In the genomic region with DNA sequence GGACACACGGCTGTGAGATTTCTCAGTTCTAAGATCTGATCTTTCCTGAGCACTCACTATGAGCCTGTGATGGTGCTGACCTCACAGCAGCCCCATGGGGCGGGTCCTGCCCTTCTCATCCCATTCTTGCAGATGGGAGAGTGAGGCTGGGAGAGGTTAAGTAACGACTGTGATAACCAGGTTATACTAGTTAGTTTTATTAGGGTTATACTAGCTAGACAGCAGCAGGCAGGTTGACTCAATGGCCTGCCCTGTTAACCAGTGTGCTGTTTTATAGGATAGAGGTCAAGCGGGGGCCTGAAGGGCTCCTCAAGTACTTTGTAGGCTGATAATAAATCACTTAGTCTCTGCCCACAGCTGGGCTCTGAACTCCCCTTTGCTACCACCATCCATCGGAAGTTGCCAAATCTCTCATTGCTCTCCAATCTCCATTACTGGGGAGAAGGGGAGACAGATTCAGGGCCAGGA, we compare ENCODE assay signal across 31 cellular contexts. TPM values are rescaled to one million over a fixed set of nuclear protein-coding genes. Genes with fewer than 3 reads are reported as not detected.
"Had no signal": no experiment of that assay in that cellular context is flagged by ENCODE, and none has a peak within 500 bp of the region (broad histone marks: within the 10 kb centered on the region; RNA-seq: fewer than 3 reads in every experiment).

No MANE protein-coding gene starts in this region.

- ATAC-seq: foreskin keratinocyte; left cardiac atrium; stimulated activated naive B cell treated with anti-CD40 and anti-IgM and Interleukin-4, amounts not matched to agents 10 μg/mL and 1 μg/mL and 100 μg/mL, for 72 hours had no signal

- DNase-seq: activated B cell treated with CpG ODN at 0.5 μM for 24 hours; activated CD4-positive, alpha-beta T cell treated with anti-CD3 and anti-CD28 coated beads, Interleukin-2, amount 50 U/mL, for 4 hours; activated gamma-delta T cell; activated naive CD4-positive, alpha-beta T cell treated with anti-CD3 and anti-CD28 coated beads, Interleukin-2, amount 10 ng/mL, durations not matched to agents 7 days and 5 days; activated naive CD8-positive, alpha-beta T cell treated with anti-CD3 and anti-CD28 coated beads, Interleukin-2, amount 10 ng/mL, durations not matched to agents 7 days and 5 days; central memory CD4-positive, alpha-beta T cell; effector CD4-positive, alpha-beta T cell; foreskin keratinocyte; islet precursor cell; left cardiac atrium; mammary epithelial cell; naive B cell; nephron progenitor cell; retina; sigmoid colon; small intestine; stimulated activated CD4-positive, alpha-beta T cell treated with anti-CD3 and anti-CD28 coated beads, Interleukin-4, amount 100 ng/mL, for 24 hours; stimulated activated naive B cell treated with anti-CD40 and anti-IgM and Interleukin-4, amounts not matched to agents 10 μg/mL and 1 μg/mL and 100 μg/mL, for 72 hours; stomach; T-helper 1 cell; testis; transverse colon had no signal

- H3K9me3 ChIP-seq: esophagus muscularis mucosa, neutrophil, sigmoid colon, stomach, testis, transverse colon had no signal

- H3K27ac Mint-ChIP-seq: activated B cell treated with CpG ODN at 0.5 μM for 24 hours; activated naive CD4-positive, alpha-beta T cell treated with anti-CD3 and anti-CD28 coated beads, Interleukin-2, amount 10 ng/mL, durations not matched to agents 7 days and 5 days; activated naive CD8-positive, alpha-beta T cell treated with anti-CD3 and anti-CD28 coated beads, Interleukin-2, amount 10 ng/mL, durations not matched to agents 7 days and 5 days; activated T-helper 1 cell treated with anti-CD3 and anti-CD28 coated beads, Interleukin-12 subunit alpha, Interleukin-12 subunit beta, Interleukin-2, Interleukin-4 antibody, amounts not matched to agents 30 ng/mL and 10 ng/mL and 1 ng/mL, durations not matched to agents 14 hours and 24 hours and 36 hours; dendritic cell treated with granulocyte-macrophage colony-stimulating factor and Interleukin-4, amounts not matched to agents 40 ng/mL and 50 ng/mL, for 4 days; mesothelial cell of epicardium; nephron progenitor cell; progenitor cell of endocrine pancreas; stimulated activated naive B cell treated with anti-CD40 and anti-IgM and Interleukin-4, amounts not matched to agents 10 μg/mL and 1 μg/mL and 100 μg/mL, for 72 hours; T-helper 2 cell treated with Interferon-gamma antibody and Interleukin-4, amounts not matched to agents 5 μg/mL and 100 μg/mL, for 36 hours had no signal

- H3K27ac ChIP-seq: esophagus muscularis mucosa, foreskin keratinocyte, neutrophil, sigmoid colon, stomach, testis, transverse colon had no signal

- H3K4me3 ChIP-seq: esophagus muscularis mucosa, sigmoid colon, stomach, testis, transverse colon had no signal

- H3K36me3 Mint-ChIP-seq: activated naive CD4-positive, alpha-beta T cell treated with anti-CD3 and anti-CD28 coated beads, Interleukin-2, amount 10 ng/mL, durations not matched to agents 7 days and 5 days; activated naive CD8-positive, alpha-beta T cell treated with anti-CD3 and anti-CD28 coated beads, Interleukin-2, amount 10 ng/mL, durations not matched to agents 7 days and 5 days; mesothelial cell of epicardium; naive B cell; stimulated activated naive B cell treated with anti-CD40 and anti-IgM and Interleukin-4, amounts not matched to agents 10 μg/mL and 1 μg/mL and 100 μg/mL, for 72 hours had no signal

- H3K4me1 ChIP-seq: foreskin keratinocyte, testis had no signal

- H3K27me3 ChIP-seq: testis had no signal

- H3K4me1 Mint-ChIP-seq: activated B cell treated with CpG ODN at 0.5 μM for 24 hours; activated naive CD4-positive, alpha-beta T cell treated with anti-CD3 and anti-CD28 coated beads, Interleukin-2, amount 10 ng/mL, durations not matched to agents 7 days and 5 days; activated naive CD8-positive, alpha-beta T cell treated with anti-CD3 and anti-CD28 coated beads, Interleukin-2, amount 10 ng/mL, durations not matched to agents 7 days and 5 days; mesothelial cell of epicardium; stimulated activated naive B cell treated with anti-CD40 and anti-IgM and Interleukin-4, amounts not matched to agents 10 μg/mL and 1 μg/mL and 100 μg/mL, for 72 hours had no signal

- H3K36me3 ChIP-seq: esophagus muscularis mucosa, neutrophil, sigmoid colon, stomach, transverse colon had no signal

- H3K9me3 Mint-ChIP-seq: activated B cell treated with CpG ODN at 0.5 μM for 24 hours; activated naive CD4-positive, alpha-beta T cell treated with anti-CD3 and anti-CD28 coated beads, Interleukin-2, amount 10 ng/mL, durations not matched to agents 7 days and 5 days; activated naive CD8-positive, alpha-beta T cell treated with anti-CD3 and anti-CD28 coated beads, Interleukin-2, amount 10 ng/mL, durations not matched to agents 7 days and 5 days; activated T-helper 1 cell treated with anti-CD3 and anti-CD28 coated beads, Interleukin-12 subunit alpha, Interleukin-12 subunit beta, Interleukin-2, Interleukin-4 antibody, amounts not matched to agents 30 ng/mL and 10 ng/mL and 1 ng/mL, durations not matched to agents 14 hours and 24 hours and 36 hours; dendritic cell treated with granulocyte-macrophage colony-stimulating factor and Interleukin-4, amounts not matched to agents 40 ng/mL and 50 ng/mL, for 4 days; mesothelial cell of epicardium; naive B cell; nephron progenitor cell; stimulated activated naive B cell treated with anti-CD40 and anti-IgM and Interleukin-4, amounts not matched to agents 10 μg/mL and 1 μg/mL and 100 μg/mL, for 72 hours; T-helper 2 cell treated with Interferon-gamma antibody and Interleukin-4, amounts not matched to agents 5 μg/mL and 100 μg/mL, for 36 hours had no signal

- H3K4me3 Mint-ChIP-seq: activated B cell treated with CpG ODN at 0.5 μM for 24 hours; activated naive CD4-positive, alpha-beta T cell treated with anti-CD3 and anti-CD28 coated beads, Interleukin-2, amount 10 ng/mL, durations not matched to agents 7 days and 5 days; activated naive CD8-positive, alpha-beta T cell treated with anti-CD3 and anti-CD28 coated beads, Interleukin-2, amount 10 ng/mL, durations not matched to agents 7 days and 5 days; activated T-helper 1 cell treated with anti-CD3 and anti-CD28 coated beads, Interleukin-12 subunit alpha, Interleukin-12 subunit beta, Interleukin-2, Interleukin-4 antibody, amounts not matched to agents 30 ng/mL and 10 ng/mL and 1 ng/mL, durations not matched to agents 14 hours and 24 hours and 36 hours; dendritic cell treated with granulocyte-macrophage colony-stimulating factor and Interleukin-4, amounts not matched to agents 40 ng/mL and 50 ng/mL, for 4 days; mesothelial cell of epicardium; nephron progenitor cell; stimulated activated naive B cell treated with anti-CD40 and anti-IgM and Interleukin-4, amounts not matched to agents 10 μg/mL and 1 μg/mL and 100 μg/mL, for 72 hours; T-helper 2 cell treated with Interferon-gamma antibody and Interleukin-4, amounts not matched to agents 5 μg/mL and 100 μg/mL, for 36 hours had no signal

RNA-seq across cellular contexts. Expression of gene CNTN2, which starts 4.8 kb away (rescaled TPM):
- total RNA-seq: activated B cell treated with CpG ODN at 0.5 μM for 24 hours; activated naive CD8-positive, alpha-beta T cell treated with anti-CD3 and anti-CD28 coated beads, Interleukin-2, amount 10 ng/mL, durations not matched to agents 7 days and 5 days; activated T-helper 1 cell treated with anti-CD3 and anti-CD28 coated beads, Interleukin-12 subunit alpha, Interleukin-12 subunit beta, Interleukin-2, Interleukin-4 antibody, amounts not matched to agents 30 ng/mL and 10 ng/mL and 1 ng/mL, durations not matched to agents 14 hours and 24 hours and 36 hours; foreskin keratinocyte; glomerular endothelial cell; osteocyte; progenitor cell of endocrine pancreas had no signal
- polyA plus RNA-seq: foreskin keratinocyte, mammary epithelial cell had no signal
